ENCODE assay signal across 8 cellular contexts in the genomic region with DNA sequence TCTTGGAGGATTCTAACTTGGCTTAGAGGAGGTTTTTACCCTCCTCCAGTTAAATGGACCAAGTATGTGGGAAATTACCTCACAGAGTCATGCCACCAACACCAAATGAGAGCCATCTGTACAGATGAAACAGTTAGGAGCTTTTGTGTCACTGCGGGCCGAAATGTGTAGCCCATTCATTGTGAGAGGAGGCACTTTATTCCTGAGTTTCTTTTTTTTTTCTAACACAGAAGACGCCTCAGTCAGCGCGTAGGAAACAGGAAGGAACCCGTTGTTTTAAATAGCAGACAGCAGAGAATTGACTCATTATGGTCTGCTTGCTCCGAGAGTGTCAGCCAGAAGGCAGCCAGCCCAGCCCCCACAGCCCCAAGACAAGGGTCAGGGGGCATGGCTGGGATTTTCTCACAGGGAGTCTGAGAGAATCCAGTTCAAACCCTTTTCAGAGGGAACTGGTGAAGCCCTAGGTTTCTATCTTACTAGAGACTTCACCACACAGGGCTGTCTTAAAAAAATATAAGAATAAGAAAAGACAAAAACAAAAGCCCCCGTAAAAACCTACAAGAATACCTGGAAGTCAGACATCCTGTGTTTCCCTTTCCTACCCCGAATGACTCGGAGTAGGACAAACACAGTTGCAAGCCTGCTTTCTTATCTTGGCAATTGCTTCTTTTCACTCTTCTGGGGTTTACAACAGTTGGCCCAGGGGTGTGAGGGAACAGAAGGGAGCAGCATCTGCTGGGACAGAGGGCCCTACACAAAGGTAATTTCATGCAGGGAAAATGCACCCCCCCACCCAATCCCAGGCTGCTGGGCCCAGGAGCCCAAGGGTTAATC.
DNase-seq lines count a peak whose midpoint lies in the region; ATAC-seq and TF ChIP-seq lines count a peak whose summit lies in the region.

No MANE protein-coding gene starts in this region.

- H3K27me3 ChIP-seq in colonic mucosa (no peaks in the 10 kb centered on the region), lower lobe of right lung (ENCODE audit: low read depth) (no peaks in the 10 kb centered on the region)

- no peak overlapping the region for H3K4me3 ChIP-seq in colonic mucosa
- peak overlapping the region; percentile 30 for H3K4me3 ChIP-seq in lower lobe of right lung

- peaks cover 16 to 28% (median 17%) of the 10 kb centered on the region in 3 donors for H3K9me3 Mint-ChIP-seq in T-cell

- H3K4me1 ChIP-seq in colonic mucosa (peaks cover 5% of the 10 kb centered on the region), lower lobe of right lung (peaks cover 51% of the 10 kb centered on the region)

- H3K4me1 Mint-ChIP-seq in T-cell: peaks cover 16 to 20% (median 18%) of the 10 kb centered on the region in 3 donors

- H3K36me3 ChIP-seq in colonic mucosa (no peaks in the 10 kb centered on the region), lower lobe of right lung (no peaks in the 10 kb centered on the region)

- no peak for TF ChIP-seq CTCF in colonic mucosa (IDR thresholded peaks at IDR 0.05)
- no peak for TF ChIP-seq CTCF in lower lobe of right lung (IDR thresholded peaks at IDR 0.05)

- H3K27ac Mint-ChIP-seq in T-cell: peak overlapping the region in 1 of 2 donors; percentile 76

- in situ Hi-C loops in GM18951 (cut with MboI; ENCODE audit: low sequenced_read_pairs, unreplicated experiment): no loop called here

- H3K27me3 Mint-ChIP-seq in T-cell: no peaks in the 10 kb centered on the region

- intact Hi-C loops in colonic mucosa (cut with DNase I) (no loop called here), lower lobe of right lung (cut with DNase I) (no loop called here)

- peak; percentile 57 for DNase-seq in AG08396 (ENCODE audit: low spot score)
- DNase-seq in T-cell: peak in 2 of 34 experiments; percentile 6 to 10
- peak; percentile 43 for DNase-seq in colonic mucosa
- DNase-seq in lower lobe of right lung: peak; percentile 76
- DNase-seq in stimulated activated CD4-positive, alpha-beta T cell treated with anti-CD3 and anti-CD28 coated beads, TNF-alpha, amount 100 ng/mL, for 24 hours (ENCODE audit: low read depth in 3 of 3): peak; percentile 25 to 56 (median 31)
- no peak for DNase-seq in DMS79 (lab: John Stamatoyannopoulos, UW)

- no peaks in the 10 kb centered on the region for H3K9me3 ChIP-seq in colonic mucosa
- peaks cover 16% of the 10 kb centered on the region for H3K9me3 ChIP-seq in lower lobe of right lung

- TF ChIP-seq POLR2A in GM18951 (IDR thresholded peaks at IDR 0.05; ENCODE audit: extremely low read depth, insufficient read depth, insufficient read length): peak; percentile 13

- POLR2A ChIA-PET in T-cell (lab: Charles Lee): interaction anchor here in 1 of 2 donors (0.7 kb wide), 1 partner anchor 566 kb away, joined by 6 read pairs; no protein-coding TSS in a partner anchor

- CTCF ChIA-PET in T-cell (lab: Charles Lee): no interaction called here

- ATAC-seq in HG03175 (IDR thresholded peaks at IDR 0.05; ENCODE audit: unreplicated experiment) (peak; percentile 85), T-cell (replicated peaks in 1 of 4) (peak; percentile 50 to 77 (median 69)), lower lobe of right lung (peak; percentile 85 to 86)

- peak overlapping the region; percentile 22 to 30 for H3K9ac ChIP-seq in colonic mucosa (ENCODE audit: low read depth in 2 of 2, low read length in 2 of 2)

- peaks cover 6% of the 10 kb centered on the region for H3K36me3 Mint-ChIP-seq in T-cell

- H3K4me3 Mint-ChIP-seq in T-cell: peak overlapping the region; percentile 2 to 57 (median 35)

- peak overlapping the region; percentile 42 for H3K27ac ChIP-seq in colonic mucosa
- H3K27ac ChIP-seq in lower lobe of right lung: peak overlapping the region; percentile 86
